In the genomic region with DNA sequence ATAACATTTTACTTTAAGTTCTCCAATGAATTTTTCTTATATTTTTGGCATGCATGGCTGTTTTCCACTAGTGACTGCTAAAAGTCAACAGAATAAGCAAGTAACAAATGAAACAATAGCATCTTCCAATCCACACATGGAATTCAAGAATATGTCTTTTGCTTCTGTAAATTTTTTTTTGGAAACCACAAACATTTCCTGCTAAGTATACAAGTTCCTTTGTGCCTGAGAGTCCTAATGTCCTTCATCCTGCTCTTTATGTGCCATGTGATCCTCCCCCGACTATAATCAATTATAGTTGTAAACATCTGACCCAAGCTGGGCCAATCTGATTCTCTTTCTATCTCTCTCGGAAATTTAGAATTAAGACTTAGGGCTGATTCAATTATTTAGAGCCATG, we compare ENCODE assay signal across 20 cellular contexts.
DNase-seq lines count a peak whose midpoint lies in the region; TF ChIP-seq lines count a peak whose summit lies in the region.
"Had no signal": no experiment of that assay in that cellular context is flagged by ENCODE, and none has a peak within 500 bp of the region (broad histone marks: within the 10 kb centered on the region; RNA-seq: fewer than 3 reads in every experiment).

No MANE protein-coding gene starts in this region.

- peaks cover 0 to 7% (median 0%) of the 10 kb centered on the region in 11 experiments; a peak in 1 of 22 replicates for H3K9me3 ChIP-seq in BLaER1 treated with 17β-estradiol and CSF1 and Interleukin-3, amounts not matched to agents 10 nM and 100 nM (replicated peaks in 1 of 11)
- H3K9me3 ChIP-seq in osteoblast (ENCODE audit: low read depth, low read length): no peaks in the 10 kb centered on the region
- H3K9me3 ChIP-seq: HAP-1, MG63 had no signal

- H3K4me2 ChIP-seq in BLaER1 treated with 17β-estradiol and CSF1 and Interleukin-3, amounts not matched to agents 10 nM and 100 nM: peak overlapping the region in 8 of 11 experiments; percentile 3 to 50 (median 20); a peak in 12 of 22 replicates
- no peak overlapping the region for H3K4me2 ChIP-seq in osteoblast (ENCODE audit: insufficient read depth, low read length)

- in situ Hi-C loops in SK-MEL-5 (cut with HindIII; ENCODE audit: low pct_unique_long_range_greater_than_20kb, low sequenced_read_pairs): no loop called here

- no peaks in the 10 kb centered on the region for H3K36me3 ChIP-seq in BLaER1 treated with 17β-estradiol and CSF1 and Interleukin-3, amounts not matched to agents 10 nM and 100 nM
- no peaks in the 10 kb centered on the region for H3K36me3 ChIP-seq in osteoblast (ENCODE audit: insufficient read depth, low read length)
- H3K36me3 ChIP-seq: HAP-1, MG63 had no signal

- H4K20me1 ChIP-seq in BLaER1 treated with 17β-estradiol and CSF1 and Interleukin-3, amounts not matched to agents 10 nM and 100 nM: no peaks in the 10 kb centered on the region
- no peaks in the 10 kb centered on the region for H4K20me1 ChIP-seq in osteoblast (ENCODE audit: insufficient read depth, low read length)

- TF ChIP-seq CTCF in osteoblast (IDR thresholded peaks at IDR 0.05; ENCODE audit: extremely low read depth, low read depth, low read length): no peak

- peak overlapping the region; percentile 23 for H2AFZ ChIP-seq in osteoblast (ENCODE audit: low read length)

- peaks cover 0 to 12% (median 7%) of the 10 kb centered on the region in 10 experiments; a peak in 10 of 20 replicates for H3K4me1 ChIP-seq in BLaER1 treated with 17β-estradiol and CSF1 and Interleukin-3, amounts not matched to agents 10 nM and 100 nM
- no peaks in the 10 kb centered on the region for H3K4me1 ChIP-seq in osteoblast (ENCODE audit: insufficient read depth, low read length)
- H3K4me1 ChIP-seq: HAP-1 had no signal

- no peak overlapping the region for H3K9ac ChIP-seq in BLaER1 treated with 17β-estradiol and CSF1 and Interleukin-3, amounts not matched to agents 10 nM and 100 nM

- no peak overlapping the region for H3K27ac ChIP-seq in BLaER1 treated with 17β-estradiol and CSF1 and Interleukin-3, amounts not matched to agents 10 nM and 100 nM
- H3K27ac ChIP-seq in osteoblast (ENCODE audit: low read depth, low read length): no peak overlapping the region

- no peaks in the 10 kb centered on the region for H3K27me3 ChIP-seq in BLaER1 treated with 17β-estradiol and CSF1 and Interleukin-3, amounts not matched to agents 10 nM and 100 nM
- no peaks in the 10 kb centered on the region for H3K27me3 ChIP-seq in osteoblast (ENCODE audit: insufficient read depth, low read length)
- H3K27me3 ChIP-seq: MG63 had no signal

- DNase-seq in SK-MEL-5 (ENCODE audit: low read depth, low spot score) (peak; percentile 94), epidermal melanocyte (ENCODE audit: insufficient read length, low spot score) (peak; percentile 73), osteoblast (ENCODE audit: insufficient read length, low spot score, missing footprints) (no peak), C1 segment of cervical spinal cord (lab: John Stamatoyannopoulos, UW) (no peak), RKO (ENCODE audit: low spot score) (no peak), activated T-cell treated with anti-CD3 and anti-CD28 coated beads for 4 hours (no peak)
- DNase-seq: GOT3, HFFc6, KG1, MG63, NCI-H1105 treated with DMSO at 0.1 percent for 48 hours, NCI-H146, NCI-H1930, NCI-H2107, NCI-H524 treated with DMSO at 0.1 percent for 48 hours, NCI-H774, PC-3, Right ventricle myocardium superior had no signal

- H3K4me3 ChIP-seq in BLaER1 treated with 17β-estradiol and CSF1 and Interleukin-3, amounts not matched to agents 10 nM and 100 nM: no peak overlapping the region
- H3K4me3 ChIP-seq in osteoblast (ENCODE audit: insufficient read depth, low read length): no peak overlapping the region
- H3K4me3 ChIP-seq: HAP-1, MG63 had no signal

- no peaks in the 10 kb centered on the region for H3K79me2 ChIP-seq in osteoblast (ENCODE audit: insufficient read depth, low read length)

Comparison
In these comparisons a context has a peak if more than half of its experiments do, and no peak if none do; other contexts are left out.
1. DNase-seq: peak in SK-MEL-5 (single experiment) and epidermal melanocyte (single experiment); none in osteoblast (single experiment), C1 segment of cervical spinal cord (0 of 14), RKO (single experiment) and activated T-cell treated with anti-CD3 and anti-CD28 coated beads for 4 hours (single experiment).